Comparison of ENCODE assay signal across 4 cellular contexts in the genomic region with DNA sequence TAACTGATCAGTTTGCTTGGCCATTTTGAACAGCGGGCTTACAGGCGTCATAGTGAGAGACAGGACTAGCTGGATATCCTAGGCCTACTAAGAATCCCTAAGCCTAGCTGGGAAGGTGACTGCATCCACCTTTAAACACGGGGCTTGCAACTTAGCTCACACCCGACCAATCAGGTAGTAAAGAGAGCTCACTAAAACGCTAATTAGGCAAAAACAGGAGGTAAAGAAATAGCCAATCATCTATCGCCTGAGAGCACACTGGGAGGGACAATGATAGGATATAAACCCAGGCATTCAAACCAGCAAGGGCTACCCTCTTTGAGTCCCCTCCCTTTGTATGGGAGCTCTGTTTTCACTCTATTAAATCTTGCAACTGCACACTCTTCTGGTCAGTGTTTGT. TPM values are rescaled to one million over a fixed set of nuclear protein-coding genes. Genes with fewer than 3 reads are reported as not detected.
"Had no signal": no experiment of that assay in that cellular context is flagged by ENCODE, and none has a peak within 500 bp of the region (broad histone marks: within the 10 kb centered on the region; RNA-seq: fewer than 3 reads in every experiment).

No MANE protein-coding gene starts in this region.

RNA-seq across cellular contexts. Expression of a gene that starts 18.3 kb away (rescaled TPM):
- total RNA-seq: LHCN-M2, NCI-H460 had no signal

RNA-seq across cellular contexts. Expression of a gene that starts 38.1 kb away (rescaled TPM):
- total RNA-seq: NCI-H460 had no signal

RNA-seq across cellular contexts. Expression of a gene that starts 48.1 kb away (rescaled TPM):
- total RNA-seq: LHCN-M2, M059J, MCF 10A, NCI-H460 had no signal
